In genomic region chr10:74213571-74214162, GRCh38 we compare ENCODE assay signal across 7 cellular contexts.
DNase-seq lines count a peak whose midpoint lies in the region; ATAC-seq and TF ChIP-seq lines count a peak whose summit lies in the region.

No MANE protein-coding gene starts in this region.

- no TSS peak for BruUV-seq in IMR-90 (replicated peaks; lab: Mats Ljungman, UMichigan)

- intact Hi-C loops in IMR-90 (cut with micrococcal nuclease): loop anchor here (5.0 kb wide), 2 partner anchors 61 to 86 kb away; partner anchors contain the start of genes ADK and AP3M1

- TF ChIP-seq CTCF in DND-41 (IDR thresholded peaks at IDR 0.05; ENCODE audit: borderline replicate concordance, extremely low read depth, low read length, poor library complexity, severe bottlenecking): peak; percentile 56
- TF ChIP-seq CTCF in IMR-90 (conservative IDR thresholded peaks at IDR 0.05; ENCODE audit: low read depth, low read length): peak; percentile 73

- no peak overlapping the region for H4K91ac ChIP-seq in IMR-90 (ENCODE audit: insufficient read depth, low read depth, low read length)

- H2AK5ac ChIP-seq in IMR-90 (ENCODE audit: low read depth, low read length): no peak overlapping the region

- H4K20me1 ChIP-seq in DND-41 (ENCODE audit: insufficient read depth, low read length) (no peaks in the 10 kb centered on the region), IMR-90 (ENCODE audit: insufficient read depth, low read length) (no peaks in the 10 kb centered on the region)

- H3K4ac ChIP-seq in IMR-90 (ENCODE audit: low read depth, low read length): no peak overlapping the region

- TF ChIP-seq POLR2A in IMR-90 (IDR thresholded peaks at IDR 0.05; ENCODE audit: low read depth, low read length) (no peak), erythroblast (IDR thresholded peaks at IDR 0.05; ENCODE audit: low read length) (no peak)

- H3K4me1 ChIP-seq in DND-41 (ENCODE audit: insufficient read depth, low read length) (no peaks in the 10 kb centered on the region), IMR-90 (ENCODE audit: control insufficient read depth, insufficient read depth, low read length) (no peaks in the 10 kb centered on the region)

- H2BK15ac ChIP-seq in IMR-90 (ENCODE audit: low read depth, low read length): no peak overlapping the region

- DNase-seq in DND-41 (peak; percentile 46), IMR-90 (peak; percentile 51), erythroblast (lab: John Stamatoyannopoulos, UW) (peak; percentile 50 to 69), smooth muscle cell of the brain vasculature (ENCODE audit: low read depth, low spot score) (peak; percentile 24), cerebellar nuclear complex (lab: John Stamatoyannopoulos, UW) (no peak)
- DNase-seq in activated CD4-positive, alpha-beta T cell treated with anti-CD3 and anti-CD28 coated beads for 4 hours: peak; percentile 44 to 54

- in situ Hi-C loops in IMR-90 (cut with MboI; ENCODE audit: low sequenced_read_pairs): no loop called here

- CTCF ChIA-PET in IMR-90 (lab: Yijun Ruan, JAX): interaction anchor here (0.6 to 2.2 kb wide), 9 partner anchors 10 to 908 kb away, joined by 3 to 7 read pairs (median 3); no protein-coding TSS in a partner anchor

- H3K79me1 ChIP-seq in IMR-90 (ENCODE audit: low read depth in 1 of 2, low read length in 2 of 2): peaks cover 11 to 32% of the 10 kb centered on the region in 2 experiments

- H3K9ac ChIP-seq in DND-41 (ENCODE audit: low read depth, low read length): no peak overlapping the region
- H3K9ac ChIP-seq in IMR-90 (ENCODE audit: low read depth, low read length): no peak overlapping the region

- H3K27ac ChIP-seq in DND-41 (ENCODE audit: low read length): no peak overlapping the region
- H3K27ac ChIP-seq in IMR-90 (ENCODE audit: insufficient read depth, low read length): no peak overlapping the region

- H2AK9ac ChIP-seq in IMR-90 (replicated peaks; ENCODE audit: low read depth, low read length, poor library complexity): no peak overlapping the region

- dilution Hi-C loops in IMR-90 (cut with HindIII; ENCODE audit: low sequenced_read_pairs, unreplicated experiment): no loop called here

- WGBS in IMR-90 (ENCODE audit: extremely low coverage in 2 of 2, insufficient read length in 1 of 2), 2 experiments: no CpG with 5 or more reads among the region's 3 CpGs

- peak; percentile 53; the same call in 1 of the 3 replicates for ATAC-seq in DND-41 (ENCODE audit: insufficient read depth, low read depth)
- peak; percentile 77 for ATAC-seq in IMR-90 (ENCODE audit: low read depth)
- no peak for ATAC-seq in HG03439 (IDR thresholded peaks at IDR 0.05; ENCODE audit: unreplicated experiment)

- H3K79me2 ChIP-seq in DND-41 (ENCODE audit: insufficient read depth, low read length): peaks cover 11% of the 10 kb centered on the region; the same call in 1 of the 2 replicates

- no peak overlapping the region for H3K18ac ChIP-seq in IMR-90 (ENCODE audit: low read depth, low read length)

- no peak overlapping the region for H2BK120ac ChIP-seq in IMR-90 (ENCODE audit: low read depth, low read length)

- H3K27me3 ChIP-seq in DND-41 (ENCODE audit: insufficient read depth, low read length, poor library complexity) (no peaks in the 10 kb centered on the region), IMR-90 (ENCODE audit: control insufficient read depth, insufficient read depth, low read length) (no peaks in the 10 kb centered on the region)

- H3K9me3 ChIP-seq in DND-41 (ENCODE audit: insufficient read depth, low read length, severe bottlenecking) (peaks cover 3% of the 10 kb centered on the region), IMR-90 (ENCODE audit: control insufficient read depth, insufficient read depth, low read length) (no peaks in the 10 kb centered on the region)

- peaks cover 3% of the 10 kb centered on the region; the same call in 1 of the 2 replicates for H3K9me1 ChIP-seq in IMR-90 (ENCODE audit: insufficient read depth, low read length)

- H2BK20ac ChIP-seq in IMR-90 (ENCODE audit: low read depth, low read length): no peak overlapping the region

- H3K56ac ChIP-seq in IMR-90 (ENCODE audit: extremely low read depth, insufficient read depth, low read length): no peak overlapping the region

- no peaks in the 10 kb centered on the region; the same call in 1 of the 2 replicates for H3K36me3 ChIP-seq in DND-41 (ENCODE audit: insufficient read depth, low read length)
- H3K36me3 ChIP-seq in IMR-90 (ENCODE audit: control insufficient read depth, insufficient read depth, low read length): peaks cover 1% of the 10 kb centered on the region; the same call in 1 of the 2 replicates

- H2AFZ ChIP-seq in DND-41 (ENCODE audit: low read depth, low read length): no peak overlapping the region
- no peak overlapping the region for H2AFZ ChIP-seq in IMR-90 (replicated peaks; ENCODE audit: low read length, poor library complexity)

- no peak overlapping the region for H4K8ac ChIP-seq in IMR-90 (ENCODE audit: low read depth in 2 of 2, low read length in 2 of 2)

- peak; percentile 70 for TF ChIP-seq RAD21 in IMR-90 (IDR thresholded peaks at IDR 0.05; ENCODE audit: low read length)

- H3K4me3 ChIP-seq in DND-41 (ENCODE audit: low read depth in 1 of 2, low read length in 2 of 2) (no peak overlapping the region), IMR-90 (ENCODE audit: insufficient read depth, low read depth, low read length) (no peak overlapping the region)

- H3K4me2 ChIP-seq in DND-41 (ENCODE audit: insufficient read depth, low read length) (no peak overlapping the region), IMR-90 (ENCODE audit: low read depth, low read length) (no peak overlapping the region)

- H4K5ac ChIP-seq in IMR-90 (ENCODE audit: low read depth, low read length): no peak overlapping the region

- no peak overlapping the region for H3K23ac ChIP-seq in IMR-90 (ENCODE audit: low read depth, low read length)

- POLR2A ChIA-PET in IMR-90 (lab: Charles Lee; ENCODE audit: unreplicated experiment): no interaction called here

- no peak overlapping the region for H2BK5ac ChIP-seq in IMR-90 (ENCODE audit: low read depth, low read length, poor library complexity, severe bottlenecking)

- H3K14ac ChIP-seq in IMR-90 (replicated peaks; ENCODE audit: low read depth, low read length): no peak overlapping the region

TF ChIP-seq in IMR-90, 13 proteins besides CTCF, POLR2A, EP300 and RAD21:
- TF ChIP-seq ELK1 (IDR thresholded peaks at IDR 0.05; ENCODE audit: borderline replicate concordance, low read depth, low read length) (no peak), SMC3 (IDR thresholded peaks at IDR 0.05; ENCODE audit: low read depth, low read length) (peak; percentile 68), CEBPB (IDR thresholded peaks at IDR 0.05; ENCODE audit: low read depth, low read length) (0 out of 2 replicates have a peak, but pooled peaks have one; percentile 12), MAFK (IDR thresholded peaks at IDR 0.05; ENCODE audit: low read depth, low read length) (no peak)

Comparison
In these comparisons a context has a peak if more than half of its experiments do, and no peak if none do; other contexts are left out.
1. DNase-seq: peak in DND-41 (single experiment), IMR-90 (single experiment), activated CD4-positive, alpha-beta T cell treated with anti-CD3 and anti-CD28 coated beads for 4 hours (2 of 2), erythroblast (2 of 2) and smooth muscle cell of the brain vasculature (single experiment); none in cerebellar nuclear complex (0 of 2).